ENCODE assay signal across 1 cellular context in the genomic region with DNA sequence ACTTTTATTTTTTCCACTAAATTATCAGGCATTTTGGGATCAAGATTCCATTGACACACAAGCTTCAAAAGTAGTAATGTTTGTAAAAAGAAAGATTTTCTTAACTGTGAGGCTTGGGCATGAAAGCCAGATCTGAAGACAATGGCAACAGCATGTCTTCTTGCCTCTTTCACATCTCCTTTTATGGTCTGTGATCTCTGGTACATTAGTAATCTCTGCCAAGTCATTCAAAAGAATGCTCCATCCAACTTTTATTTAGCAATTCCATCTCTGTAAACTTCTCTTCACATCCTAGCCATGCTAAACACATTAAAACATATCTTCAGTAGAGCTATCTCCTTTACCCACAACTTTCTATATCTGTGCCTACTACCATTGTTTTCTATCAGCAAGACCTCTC.
TF ChIP-seq lines count a peak whose summit lies in the region.

No MANE protein-coding gene starts in this region.

TF ChIP-seq in IMR-90, 13 proteins besides CTCF, POLR2A, EP300 and RAD21:
- TF ChIP-seq, protein P1, sequence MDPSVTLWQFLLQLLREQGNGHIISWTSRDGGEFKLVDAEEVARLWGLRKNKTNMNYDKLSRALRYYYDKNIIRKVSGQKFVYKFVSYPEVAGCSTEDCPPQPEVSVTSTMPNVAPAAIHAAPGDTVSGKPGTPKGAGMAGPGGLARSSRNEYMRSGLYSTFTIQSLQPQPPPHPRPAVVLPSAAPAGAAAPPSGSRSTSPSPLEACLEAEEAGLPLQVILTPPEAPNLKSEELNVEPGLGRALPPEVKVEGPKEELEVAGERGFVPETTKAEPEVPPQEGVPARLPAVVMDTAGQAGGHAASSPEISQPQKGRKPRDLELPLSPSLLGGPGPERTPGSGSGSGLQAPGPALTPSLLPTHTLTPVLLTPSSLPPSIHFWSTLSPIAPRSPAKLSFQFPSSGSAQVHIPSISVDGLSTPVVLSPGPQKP (IDR thresholded peaks at IDR 0.05; ENCODE audit: borderline replicate concordance, low read depth, low read length), result no peak
- TF ChIP-seq MAFK (IDR thresholded peaks at IDR 0.05; ENCODE audit: low read depth, low read length), result no peak
- TF ChIP-seq CEBPB (IDR thresholded peaks at IDR 0.05; ENCODE audit: low read depth, low read length), result 0 out of 2 replicates have a peak, but pooled peaks have one; percentile 7
